ENCODE assay signal across 1 cellular context in the genomic region with DNA sequence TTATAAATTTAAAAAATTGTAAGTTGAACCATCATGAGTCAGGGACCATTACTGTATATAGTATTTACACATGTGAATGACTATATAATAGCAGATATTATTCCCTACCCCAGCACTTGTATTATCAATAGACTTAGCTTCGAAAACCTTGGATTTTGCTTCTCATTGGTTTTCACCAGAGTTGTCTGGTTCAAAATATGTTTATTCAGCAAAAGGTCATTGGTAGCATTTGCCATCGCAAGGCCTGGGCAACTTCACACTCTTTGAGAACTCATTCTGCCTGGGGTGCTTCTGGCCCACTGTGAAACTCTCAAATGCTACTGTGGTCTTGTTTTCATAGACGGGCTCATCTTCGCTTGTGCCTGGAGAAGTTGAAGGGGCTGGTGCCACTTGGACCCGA.
TF ChIP-seq lines count a peak whose summit lies in the region.

No MANE protein-coding gene starts in this region.

TF ChIP-seq in K562, 482 proteins besides CTCF, POLR2A, EP300 and RAD21:
- peak; percentile 77 for TF ChIP-seq C11orf30 (IDR thresholded peaks at IDR 0.05; ENCODE audit: low read depth)
- TF ChIP-seq PTRF (tag; IDR thresholded peaks at IDR 0.05) = no peak
- TF ChIP-seq ADNP (tag; IDR thresholded peaks at IDR 0.05) = no peak
- TF ChIP-seq NR2C2 (CRISPR knock-in tag; IDR thresholded peaks at IDR 0.05) = no peak
- TF ChIP-seq NR2C2 (tag; IDR thresholded peaks at IDR 0.05) = 0 out of 2 replicates have a peak, but pooled peaks have one; percentile 23
- TF ChIP-seq MAFF (IDR thresholded peaks at IDR 0.05; ENCODE audit: low read length) = peak; percentile 50
- peak; percentile 48 for TF ChIP-seq MAFG (tag; conservative IDR thresholded peaks at IDR 0.05)
- peak; percentile 85 for TF ChIP-seq ZNF316 (IDR thresholded peaks at IDR 0.05)
- no peak for TF ChIP-seq ZNF12 (CRISPR knock-in tag; IDR thresholded peaks at IDR 0.05)
